In genomic region chr3:189974372-189974771, GRCh38 we compare ENCODE assay signal across 19 cellular contexts.
"Had no signal": no experiment of that assay in that cellular context is flagged by ENCODE, and none has a peak within 500 bp of the region (broad histone marks: within the 10 kb centered on the region; RNA-seq: fewer than 3 reads in every experiment).

No MANE protein-coding gene starts in this region.

- H3K4me3 ChIP-seq: gastroesophageal sphincter, left ventricle myocardium inferior, lower lobe of right lung, psoas muscle had no signal

- H3K27ac Mint-ChIP-seq: immature natural killer cell; memory B cell; natural killer cell treated with Interleukin-12 subunit alpha and Interleukin-12 subunit beta and Interleukin-15 and Interleukin-18, amount 100 ng/mL, for 72 hours had no signal

- H3K9ac ChIP-seq: parathyroid adenoma had no signal

- H3K4me1 Mint-ChIP-seq: immature natural killer cell, memory B cell had no signal

- H2AFZ ChIP-seq: parathyroid adenoma had no signal

- H3K4me1 ChIP-seq: left ventricle myocardium inferior, lower lobe of right lung, parathyroid adenoma, psoas muscle had no signal

- H3K4me3 Mint-ChIP-seq: immature natural killer cell; memory B cell; natural killer cell treated with Interleukin-12 subunit alpha and Interleukin-12 subunit beta and Interleukin-15 and Interleukin-18, amount 100 ng/mL, for 72 hours had no signal

- H3K27ac ChIP-seq: gastroesophageal sphincter, left ventricle myocardium inferior, lower lobe of right lung, parathyroid adenoma, psoas muscle had no signal

- H3K9me3 Mint-ChIP-seq: memory B cell; natural killer cell treated with Interleukin-12 subunit alpha and Interleukin-12 subunit beta and Interleukin-15 and Interleukin-18, amount 100 ng/mL, for 72 hours had no signal

- ATAC-seq: esophagus mucosa; gastroesophageal sphincter; left cardiac atrium; lower lobe of right lung; natural killer cell treated with Interleukin-12 subunit alpha and Interleukin-12 subunit beta and Interleukin-15 and Interleukin-18, amount 100 ng/mL, for 72 hours; psoas muscle had no signal

- H3K36me3 Mint-ChIP-seq: immature natural killer cell; memory B cell; natural killer cell treated with Interleukin-12 subunit alpha and Interleukin-12 subunit beta and Interleukin-15 and Interleukin-18, amount 100 ng/mL, for 72 hours had no signal

- H3K36me3 ChIP-seq: left ventricle myocardium inferior had no signal

- H3K27me3 ChIP-seq: gastroesophageal sphincter had no signal

- H3K9me3 ChIP-seq: gastroesophageal sphincter, left ventricle myocardium inferior, lower lobe of right lung, psoas muscle had no signal

- DNase-seq: effector memory CD4-positive, alpha-beta T cell; foreskin fibroblast; glutamatergic neuron; immature natural killer cell; left cardiac atrium; left ventricle myocardium inferior; lower lobe of right lung; midbrain; psoas muscle; retina; small intestine; stimulated activated CD4-positive, alpha-beta T cell treated with anti-CD3 and anti-CD28 coated beads, Interleukin-12 subunit alpha, Interleukin-12 subunit beta, amount 100 ng/mL, for 4 hours; stimulated activated naive CD4-positive, alpha-beta T cell treated with Interleukin-2 at 50 U/mL for 16 hours; trophoblast cell had no signal
